ENCODE assay signal across 24 cellular contexts in the genomic region with DNA sequence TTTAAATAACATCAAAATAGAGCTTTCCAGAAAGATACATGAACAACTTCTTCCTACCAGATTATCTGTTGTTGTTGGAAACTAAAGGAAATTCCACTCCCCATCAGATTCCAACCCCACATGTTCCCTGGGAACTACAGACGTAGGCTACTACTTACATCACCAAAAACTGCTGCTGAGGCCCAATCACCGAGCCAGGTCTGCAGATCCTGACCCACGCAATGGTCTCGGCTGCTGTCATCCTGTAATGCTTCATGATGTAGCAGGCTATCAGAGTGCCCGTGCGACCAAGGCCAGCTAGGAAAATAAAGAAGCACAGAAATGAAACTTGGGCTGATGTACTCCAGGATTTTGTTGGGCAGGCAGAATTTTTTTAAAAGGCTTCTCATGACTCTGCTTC.
DNase-seq lines count a peak whose midpoint lies in the region; ATAC-seq and TF ChIP-seq lines count a peak whose summit lies in the region.
"Had no signal": no experiment of that assay in that cellular context is flagged by ENCODE, and none has a peak within 500 bp of the region (broad histone marks: within the 10 kb centered on the region; RNA-seq: fewer than 3 reads in every experiment).

No MANE protein-coding gene starts in this region.

- H3K4me3 ChIP-seq in body of pancreas: no peak overlapping the region
- no peak overlapping the region for H3K4me3 ChIP-seq in fibroblast of pulmonary artery (replicated peaks; ENCODE audit: low read depth, low read length)
- peak overlapping the region; percentile 35 to 47 for H3K4me3 ChIP-seq in tibial artery
- H3K4me3 ChIP-seq: prostate gland, smooth muscle cell had no signal

- 88 to 98% methylated on average over 6 of the region's 6 CpGs for WGBS in body of pancreas, 2 donors

- H3K4me1 ChIP-seq in body of pancreas (no peaks in the 10 kb centered on the region), tibial artery (peaks cover 6 to 67% (median 31%) of the 10 kb centered on the region in 4 donors)
- H3K4me1 ChIP-seq: foreskin keratinocyte, prostate gland had no signal

- no peak for TF ChIP-seq CTCF in body of pancreas (IDR thresholded peaks at IDR 0.05)
- TF ChIP-seq CTCF in fibroblast of pulmonary artery (IDR thresholded peaks at IDR 0.05; ENCODE audit: low read length, missing control alignments): no peak
- TF ChIP-seq CTCF in tibial artery (IDR thresholded peaks at IDR 0.05): no peak

- H3K9me3 ChIP-seq in body of pancreas (no peaks in the 10 kb centered on the region), tibial artery (no peaks in the 10 kb centered on the region)
- H3K9me3 ChIP-seq: prostate gland, SK-N-SH had no signal

- no peak for TF ChIP-seq POLR2A in body of pancreas (IDR thresholded peaks at IDR 0.05)

- peak; percentile 38 for ATAC-seq in body of pancreas
- ATAC-seq in left lobe of liver: peak; percentile 39
- ATAC-seq in HG03439 (IDR thresholded peaks at IDR 0.05; ENCODE audit: unreplicated experiment): no peak
- ATAC-seq in GM18907 (IDR thresholded peaks at IDR 0.05; ENCODE audit: unreplicated experiment): no peak
- ATAC-seq: foreskin keratinocyte had no signal

- H3K36me3 ChIP-seq in body of pancreas (replicated peaks in 1 of 2; ENCODE audit: insufficient read depth in 1 of 2, low read depth in 2 of 2): peaks cover 0 to 5% of the 10 kb centered on the region in 2 donors
- peaks cover 0 to 15% (median 0%) of the 10 kb centered on the region in 3 donors for H3K36me3 ChIP-seq in tibial artery
- H3K36me3 ChIP-seq: prostate gland had no signal

- DNase-seq in body of pancreas: peak in 3 of 4 donors; percentile 7 to 31 (median 20)
- peak; percentile 43 for DNase-seq in fibroblast of pulmonary artery (ENCODE audit: low read depth)
- DNase-seq in left lobe of liver (ENCODE audit: low spot score): no peak
- peak; percentile 78 to 93 for DNase-seq in tibial artery
- DNase-seq in activated CD4-positive, CD25-positive, alpha-beta regulatory T cell (lab: John Stamatoyannopoulos, UW): no peak
- no peak for DNase-seq in NCI-H2227 (lab: John Stamatoyannopoulos, UW; ENCODE audit: unreplicated experiment)
- DNase-seq: activated B cell treated with CpG ODN at 0.5 μM for 24 hours; activated CD4-positive, alpha-beta memory T cell treated with anti-CD3 and anti-CD28 coated beads, Interleukin-2, amount 10 ng/mL, durations not matched to agents 7 days and 5 days; activated T-cell treated with anti-CD3 and anti-CD28 coated beads for 4 hours; CD4-positive, CD25-positive, alpha-beta regulatory T cell; dermis blood vessel endothelial cell; foreskin keratinocyte; GOT3; KBM-7; kidney glomerular epithelial cell; NCI-H1436 treated with DMSO at 0.1 percent for 48 hours; NCI-H526 treated with DMSO at 0.1 percent for 48 hours; nephron progenitor cell; SK-N-SH; stimulated activated CD4-positive, alpha-beta T cell treated with anti-CD3 and anti-CD28 coated beads, Interleukin-4, amount 100 ng/mL, for 1 hour had no signal

- H3K27ac ChIP-seq in body of pancreas: no peak overlapping the region
- peak overlapping the region; percentile 85 to 86 for H3K27ac ChIP-seq in tibial artery
- H3K27ac ChIP-seq: foreskin keratinocyte, prostate gland had no signal

- H3K27me3 ChIP-seq in body of pancreas (no peaks in the 10 kb centered on the region), tibial artery (no peaks in the 10 kb centered on the region)
- H3K27me3 ChIP-seq: foreskin keratinocyte had no signal

- intact Hi-C loops in body of pancreas (cut with DNase I) (no loop called here), tibial artery (cut with DNase I; ENCODE audit: low total_unique reads) (loop anchor here (5.0 kb wide), 2 partner anchors 36 to 44 kb away; no protein-coding TSS in a partner anchor)

Comparison
In these comparisons a context has a peak if more than half of its experiments do, and no peak if none do; other contexts are left out.
1. ATAC-seq: peak in body of pancreas (single experiment) and left lobe of liver (single experiment); none in HG03439 (single experiment) and GM18907 (single experiment).
2. DNase-seq: peak in body of pancreas (3 of 4), fibroblast of pulmonary artery (single experiment) and tibial artery (2 of 2); none in left lobe of liver (single experiment), activated CD4-positive, CD25-positive, alpha-beta regulatory T cell (0 of 4) and NCI-H2227 (single experiment).
3. H3K27ac ChIP-seq: peak in tibial artery (2 of 2); none in body of pancreas (0 of 4).
4. H3K4me3 ChIP-seq: peak in tibial artery (2 of 2); none in body of pancreas (0 of 2) and fibroblast of pulmonary artery (single experiment).